In genomic region chr5:66362676-66363075, GRCh38 we compare ENCODE assay signal across 13 cellular contexts.
DNase-seq lines count a peak whose midpoint lies in the region; ATAC-seq and TF ChIP-seq lines count a peak whose summit lies in the region.
"Had no signal": no experiment of that assay in that cellular context is flagged by ENCODE, and none has a peak within 500 bp of the region (broad histone marks: within the 10 kb centered on the region; RNA-seq: fewer than 3 reads in every experiment).

No MANE protein-coding gene starts in this region.

- H3K9ac ChIP-seq in neuronal stem cell (ENCODE audit: low read depth, low read length, poor library complexity) = no peak overlapping the region

- no peak overlapping the region for H3K14ac ChIP-seq in neuronal stem cell (ENCODE audit: low read length)

- H2BK120ac ChIP-seq in neuronal stem cell (ENCODE audit: low read depth, low read length) = no peak overlapping the region

- intact Hi-C loops in heart left ventricle (cut with DNase I) = loop anchor here in 3 of 10 donors (5.0 to 10.0 kb wide), 2 partner anchors 72 to 75 kb away; no protein-coding TSS in a partner anchor

- H3K23ac ChIP-seq in neuronal stem cell (ENCODE audit: low read depth, low read length, poor library complexity) = no peak overlapping the region

- TF ChIP-seq CTCF in heart left ventricle (IDR thresholded peaks at IDR 0.05) = no peak
- TF ChIP-seq CTCF in right atrium auricular region (IDR thresholded peaks at IDR 0.05) = no peak

- no peak for TF ChIP-seq POLR2A in heart left ventricle (IDR thresholded peaks at IDR 0.05)

- no peak overlapping the region for H4K91ac ChIP-seq in neuronal stem cell (ENCODE audit: low read depth, low read length, poor library complexity)

- WGBS in heart left ventricle, 4 donors = 69 to 77% (median 75%) methylated on average over 4 of the region's 4 CpGs
- WGBS in neuronal stem cell (ENCODE audit: extremely low coverage in 2 of 2, insufficient read length in 2 of 2, insufficient replicate concordance in 1 of 2), 2 donors = no CpG with 5 or more reads among the region's 4 CpGs

- H2AK5ac ChIP-seq in neuronal stem cell (ENCODE audit: low read depth, low read length) = no peak overlapping the region

- H3K27me3 ChIP-seq in heart left ventricle = no peaks in the 10 kb centered on the region
- H3K27me3 ChIP-seq in right atrium auricular region = no peaks in the 10 kb centered on the region
- no peaks in the 10 kb centered on the region for H3K27me3 ChIP-seq in neuronal stem cell (ENCODE audit: control insufficient read depth in 3 of 3, insufficient read depth in 3 of 3, low read depth in 1 of 3, low read length in 3 of 3)
- H3K27me3 ChIP-seq: BE2C had no signal

- no peaks in the 10 kb centered on the region for H3K36me3 ChIP-seq in heart left ventricle
- H3K36me3 ChIP-seq in right atrium auricular region = peaks cover 11% of the 10 kb centered on the region
- H3K36me3 ChIP-seq in neuronal stem cell (replicated peaks in 1 of 2; ENCODE audit: control insufficient read depth in 2 of 2, insufficient read depth in 2 of 2, low read length in 2 of 2) = no peaks in the 10 kb centered on the region
- H3K36me3 ChIP-seq: BE2C had no signal

- H3K79me1 ChIP-seq in neuronal stem cell (ENCODE audit: low read depth, low read length) = no peaks in the 10 kb centered on the region

- H3K27ac ChIP-seq in heart left ventricle (peak overlapping the region in 11 of 12 donors; percentile 59 to 91 (median 84)), right atrium auricular region (peak overlapping the region; percentile 63 to 85), neuronal stem cell (replicated peaks; ENCODE audit: low read length) (no peak overlapping the region)
- H3K27ac ChIP-seq: A549, HL-60 had no signal

- ATAC-seq in heart left ventricle = peak; percentile 71 to 79 (median 74)
- ATAC-seq in HG02571 (IDR thresholded peaks at IDR 0.05; ENCODE audit: unreplicated experiment) = no peak
- ATAC-seq: A549; CD8-positive, alpha-beta T cell; HCT116 had no signal

- DNase-seq in astrocyte of the hippocampus (ENCODE audit: low read depth, low spot score) = peak; percentile 28
- DNase-seq in heart left ventricle = peak in 2 of 5 donors; percentile 13 to 46
- no peak for DNase-seq in right atrium auricular region (ENCODE audit: low spot score)
- DNase-seq in neuronal stem cell (ENCODE audit: low spot score) = no peak
- DNase-seq in globus pallidus (ENCODE audit: low spot score) = no peak
- DNase-seq: BE2C; CD8-positive, alpha-beta T cell; COR-L47; GF-D8 had no signal

- H3K4me3 ChIP-seq in heart left ventricle (no peak overlapping the region), right atrium auricular region (no peak overlapping the region), neuronal stem cell (ENCODE audit: low read length in 2 of 2) (no peak overlapping the region)
- H3K4me3 ChIP-seq: A549 had no signal

- H3K9me3 ChIP-seq in heart left ventricle (no peaks in the 10 kb centered on the region), right atrium auricular region (no peaks in the 10 kb centered on the region), neuronal stem cell (replicated peaks in 1 of 2; ENCODE audit: control insufficient read depth in 2 of 2, insufficient read depth in 1 of 2, low read depth in 1 of 2, low read length in 2 of 2) (no peaks in the 10 kb centered on the region)
- H3K9me3 ChIP-seq: A549, BE2C had no signal

- H2BK5ac ChIP-seq in neuronal stem cell (ENCODE audit: low read length) = no peak overlapping the region

- H3K4me2 ChIP-seq in neuronal stem cell (ENCODE audit: insufficient read depth, low read length, poor library complexity, severe bottlenecking) = no peak overlapping the region
- H3K4me2 ChIP-seq: A549 had no signal

- no peak overlapping the region for H2BK12ac ChIP-seq in neuronal stem cell (ENCODE audit: low read length)

- H2BK15ac ChIP-seq in neuronal stem cell (ENCODE audit: low read length) = no peak overlapping the region

- no peak overlapping the region for H2AFZ ChIP-seq in neuronal stem cell (ENCODE audit: low read length)

- no peak overlapping the region for H3K4ac ChIP-seq in neuronal stem cell (ENCODE audit: low read length)

- H4K8ac ChIP-seq in neuronal stem cell (ENCODE audit: low read depth, low read length) = no peak overlapping the region

- no peak overlapping the region for H3K18ac ChIP-seq in neuronal stem cell (ENCODE audit: low read length)

- H3K4me1 ChIP-seq in heart left ventricle (peaks cover 0 to 69% (median 23%) of the 10 kb centered on the region in 12 donors), right atrium auricular region (peaks cover 0 to 51% of the 10 kb centered on the region in 2 donors), neuronal stem cell (ENCODE audit: control insufficient read depth in 2 of 2, insufficient read depth in 1 of 2, low read depth in 1 of 2, low read length in 2 of 2) (peaks cover 0 to 4% of the 10 kb centered on the region in 2 donors)
- H3K4me1 ChIP-seq: A549 had no signal
